In genomic region chr12:12864243-12864642, GRCh38 we compare ENCODE assay signal across 33 cellular contexts. TPM values are rescaled to one million over a fixed set of nuclear protein-coding genes. Genes with fewer than 3 reads are reported as not detected.
"Had no signal": no experiment of that assay in that cellular context is flagged by ENCODE, and none has a peak within 500 bp of the region (broad histone marks: within the 10 kb centered on the region; RNA-seq: fewer than 3 reads in every experiment).

No MANE protein-coding gene starts in this region.

- FAIRE-seq: endometrium, endothelial cell of umbilical vein had no signal

- ATAC-seq: activated CD4-positive, alpha-beta T cell treated with anti-CD3 and anti-CD28 coated beads for 36 hours; activated CD8-positive, alpha-beta memory T cell treated with anti-CD3 and anti-CD28 coated beads, Interleukin-2, amount 10 ng/mL, durations not matched to agents 7 days and 5 days; activated CD8-positive, alpha-beta T cell treated with anti-CD3 and anti-CD28 coated beads, Interleukin-2, amount 10 ng/mL, durations not matched to agents 7 days and 5 days; body of pancreas; gastroesophageal sphincter; heart right ventricle had no signal

- H3K27me3 Mint-ChIP-seq: activated CD4-positive, alpha-beta memory T cell treated with anti-CD3 and anti-CD28 coated beads for 36 hours; activated CD4-positive, alpha-beta T cell treated with anti-CD3 and anti-CD28 coated beads for 36 hours; activated CD4-positive, alpha-beta T cell treated with anti-CD3 and anti-CD28 coated beads, Interleukin-2, amount 10 ng/mL, durations not matched to agents 24 days and 14 days; activated CD8-positive, alpha-beta memory T cell treated with anti-CD3 and anti-CD28 coated beads, Interleukin-2, amount 10 ng/mL, durations not matched to agents 7 days and 5 days; activated naive CD4-positive, alpha-beta T cell treated with anti-CD3 and anti-CD28 coated beads, Interleukin-2, amount 10 ng/mL, durations not matched to agents 7 days and 5 days; activated naive CD8-positive, alpha-beta T cell had no signal

- H3K27me3 ChIP-seq: body of pancreas, cardiac muscle cell, colonic mucosa, gastroesophageal sphincter, heart right ventricle had no signal

- H3K27ac Mint-ChIP-seq: activated CD4-positive, alpha-beta memory T cell treated with anti-CD3 and anti-CD28 coated beads for 36 hours; activated CD4-positive, alpha-beta T cell treated with anti-CD3 and anti-CD28 coated beads for 36 hours; activated CD4-positive, alpha-beta T cell treated with anti-CD3 and anti-CD28 coated beads, Interleukin-2, amount 10 ng/mL, durations not matched to agents 24 days and 14 days; activated CD8-positive, alpha-beta memory T cell treated with anti-CD3 and anti-CD28 coated beads, Interleukin-2, amount 10 ng/mL, durations not matched to agents 7 days and 5 days; activated CD8-positive, alpha-beta T cell treated with anti-CD3 and anti-CD28 coated beads, Interleukin-2, amount 10 ng/mL, durations not matched to agents 7 days and 5 days; activated naive CD4-positive, alpha-beta T cell treated with anti-CD3 and anti-CD28 coated beads, Interleukin-2, amount 10 ng/mL, durations not matched to agents 7 days and 5 days; activated naive CD8-positive, alpha-beta T cell; activated T-helper 1 cell treated with anti-CD3 and anti-CD28 coated beads, Interleukin-12 subunit alpha, Interleukin-12 subunit beta, Interleukin-2, Interleukin-4 antibody, amounts not matched to agents 30 ng/mL and 10 ng/mL and 1 ng/mL, durations not matched to agents 14 hours and 24 hours and 36 hours; activated T-helper 2 cell treated with anti-CD3 and anti-CD28 coated beads, Interferon-gamma antibody, Interleukin-2, Interleukin-4, amounts not matched to agents 10 μg/mL and 5 μg/mL and 100 μg/mL, durations not matched to agents 14 hours and 24 hours and 36 hours had no signal

- H3K9me3 ChIP-seq: body of pancreas, colonic mucosa, esophagus squamous epithelium, gastroesophageal sphincter, heart right ventricle had no signal

- H3K4me3 Mint-ChIP-seq: activated CD4-positive, alpha-beta memory T cell treated with anti-CD3 and anti-CD28 coated beads for 36 hours; activated CD4-positive, alpha-beta T cell treated with anti-CD3 and anti-CD28 coated beads for 36 hours; activated CD4-positive, alpha-beta T cell treated with anti-CD3 and anti-CD28 coated beads, Interleukin-2, amount 10 ng/mL, durations not matched to agents 24 days and 14 days; activated CD8-positive, alpha-beta memory T cell treated with anti-CD3 and anti-CD28 coated beads, Interleukin-2, amount 10 ng/mL, durations not matched to agents 7 days and 5 days; activated CD8-positive, alpha-beta T cell treated with anti-CD3 and anti-CD28 coated beads, Interleukin-2, amount 10 ng/mL, durations not matched to agents 7 days and 5 days; activated naive CD4-positive, alpha-beta T cell treated with anti-CD3 and anti-CD28 coated beads, Interleukin-2, amount 10 ng/mL, durations not matched to agents 7 days and 5 days; activated naive CD8-positive, alpha-beta T cell; activated T-helper 1 cell treated with anti-CD3 and anti-CD28 coated beads, Interleukin-12 subunit alpha, Interleukin-12 subunit beta, Interleukin-2, Interleukin-4 antibody, amounts not matched to agents 30 ng/mL and 10 ng/mL and 1 ng/mL, durations not matched to agents 14 hours and 24 hours and 36 hours had no signal

- H3K36me3 ChIP-seq: cardiac muscle cell, colonic mucosa, esophagus squamous epithelium, gastroesophageal sphincter, heart right ventricle had no signal

- H3K4me1 ChIP-seq: body of pancreas, colonic mucosa, esophagus squamous epithelium, gastroesophageal sphincter, heart right ventricle had no signal

- H3K9me3 Mint-ChIP-seq: activated CD4-positive, alpha-beta memory T cell treated with anti-CD3 and anti-CD28 coated beads for 36 hours; activated CD4-positive, alpha-beta T cell treated with anti-CD3 and anti-CD28 coated beads, Interleukin-2, amount 10 ng/mL, durations not matched to agents 24 days and 14 days; activated naive CD4-positive, alpha-beta T cell treated with anti-CD3 and anti-CD28 coated beads, Interleukin-2, amount 10 ng/mL, durations not matched to agents 7 days and 5 days; activated T-helper 1 cell treated with anti-CD3 and anti-CD28 coated beads, Interleukin-12 subunit alpha, Interleukin-12 subunit beta, Interleukin-2, Interleukin-4 antibody, amounts not matched to agents 30 ng/mL and 10 ng/mL and 1 ng/mL, durations not matched to agents 14 hours and 24 hours and 36 hours; activated T-helper 2 cell treated with anti-CD3 and anti-CD28 coated beads, Interferon-gamma antibody, Interleukin-2, Interleukin-4, amounts not matched to agents 10 μg/mL and 5 μg/mL and 100 μg/mL, durations not matched to agents 14 hours and 24 hours and 36 hours had no signal

- DNase-seq: activated CD4-positive, alpha-beta memory T cell treated with anti-CD3 and anti-CD28 coated beads for 36 hours; activated CD4-positive, alpha-beta T cell treated with anti-CD3 and anti-CD28 coated beads for 36 hours; activated CD4-positive, alpha-beta T cell treated with anti-CD3 and anti-CD28 coated beads, Interleukin-2, amount 10 ng/mL, durations not matched to agents 24 days and 14 days; activated CD4-positive, CD25-positive, alpha-beta regulatory T cell; activated CD4-positive, CD25-positive, alpha-beta regulatory T cell treated with anti-CD3 and anti-CD28 coated beads, Interleukin-2, amount 50 U/mL, for 72 hours; activated CD8-positive, alpha-beta memory T cell treated with anti-CD3 and anti-CD28 coated beads, Interleukin-2, amount 10 ng/mL, durations not matched to agents 7 days and 5 days; activated CD8-positive, alpha-beta memory T cell treated with anti-CD3 and anti-CD28 coated beads, Interleukin-2, amount 50 U/mL, for 4 hours; activated CD8-positive, alpha-beta T cell treated with anti-CD3 and anti-CD28 coated beads, Interleukin-2, amount 10 ng/mL, durations not matched to agents 7 days and 5 days; activated effector memory CD4-positive, alpha-beta T cell treated with anti-CD3 and anti-CD28 coated beads, Interleukin-2, amount 50 U/mL, for 16 hours; activated naive CD4-positive, alpha-beta T cell treated with anti-CD3 and anti-CD28 coated beads, Interleukin-2, amount 10 ng/mL, durations not matched to agents 7 days and 5 days; activated T-cell treated with anti-CD3 and anti-CD28 coated beads, Interleukin-2, amount 50 U/mL, for 1 hour; activated T-cell treated with anti-CD3 and anti-CD28 coated beads, Interleukin-2, amount 50 U/mL, for 48 hours; amniotic stem cell; anterior cingulate cortex; body of pancreas; central memory CD4-positive, alpha-beta T cell; cerebellar nuclear complex; colonic mucosa; effector CD8-positive, alpha-beta T cell; esophagus squamous epithelium; foreskin melanocyte; heart right ventricle; T-helper 2 cell had no signal

- H3K4me1 Mint-ChIP-seq: activated CD4-positive, alpha-beta T cell treated with anti-CD3 and anti-CD28 coated beads for 36 hours; activated CD8-positive, alpha-beta memory T cell treated with anti-CD3 and anti-CD28 coated beads, Interleukin-2, amount 10 ng/mL, durations not matched to agents 7 days and 5 days; activated naive CD4-positive, alpha-beta T cell treated with anti-CD3 and anti-CD28 coated beads, Interleukin-2, amount 10 ng/mL, durations not matched to agents 7 days and 5 days had no signal

- H3K36me3 Mint-ChIP-seq: activated naive CD4-positive, alpha-beta T cell treated with anti-CD3 and anti-CD28 coated beads, Interleukin-2, amount 10 ng/mL, durations not matched to agents 7 days and 5 days had no signal

- H3K27ac ChIP-seq: body of pancreas, cardiac muscle cell, colonic mucosa, epithelial cell of prostate, esophagus squamous epithelium, gastroesophageal sphincter, heart right ventricle had no signal

- H3K4me3 ChIP-seq: body of pancreas, cardiac muscle cell, colonic mucosa, esophagus squamous epithelium, gastroesophageal sphincter, heart right ventricle had no signal

RNA-seq across cellular contexts. Expression of gene GPRC5A, which starts 27.1 kb away (rescaled TPM):
- total RNA-seq: activated CD4-positive, alpha-beta T cell treated with anti-CD3 and anti-CD28 coated beads, Interleukin-2, amount 10 ng/mL, durations not matched to agents 24 days and 14 days; activated CD8-positive, alpha-beta memory T cell treated with anti-CD3 and anti-CD28 coated beads for 36 hours; activated CD8-positive, alpha-beta memory T cell treated with anti-CD3 and anti-CD28 coated beads, Interleukin-2, amount 10 ng/mL, durations not matched to agents 7 days and 5 days; activated CD8-positive, alpha-beta T cell treated with anti-CD3 and anti-CD28 coated beads, Interleukin-2, amount 10 ng/mL, durations not matched to agents 7 days and 5 days; activated T-helper 1 cell treated with anti-CD3 and anti-CD28 coated beads, Interleukin-12 subunit alpha, Interleukin-12 subunit beta, Interleukin-2, Interleukin-4 antibody, amounts not matched to agents 30 ng/mL and 10 ng/mL and 1 ng/mL, durations not matched to agents 14 hours and 24 hours and 36 hours; activated T-helper 2 cell treated with anti-CD3 and anti-CD28 coated beads, Interferon-gamma antibody, Interleukin-2, Interleukin-4, amounts not matched to agents 10 μg/mL and 5 μg/mL and 100 μg/mL, durations not matched to agents 14 hours and 24 hours and 36 hours; T-helper 1 cell treated with Interleukin-12 subunit alpha and Interleukin-12 subunit beta and Interleukin-4 antibody, amounts not matched to agents 30 ng/mL and 1 ng/mL, for 36 hours had no signal
